In genomic region chr6:7452898-7453297, GRCh38 we compare ENCODE assay signal across 26 cellular contexts.
"Had no signal": no experiment of that assay in that cellular context is flagged by ENCODE, and none has a peak within 500 bp of the region (broad histone marks: within the 10 kb centered on the region; RNA-seq: fewer than 3 reads in every experiment).

No MANE protein-coding gene starts in this region.

- H3K79me2 ChIP-seq: parathyroid adenoma had no signal

- ATAC-seq: naive thymus-derived CD8-positive, alpha-beta T cell; psoas muscle; right cardiac atrium; stimulated activated effector memory CD8-positive, alpha-beta T cell treated with anti-CD3 and anti-CD28 coated beads, Interleukin-12 subunit alpha, Interleukin-12 subunit beta, amount 100 ng/mL, for 72 hours; stimulated activated naive B cell treated with anti-CD40 and anti-IgM and Interleukin-4, amounts not matched to agents 10 μg/mL and 1 μg/mL and 100 μg/mL, for 72 hours had no signal

- H3K9ac ChIP-seq: parathyroid adenoma had no signal

- H3K4me3 ChIP-seq: ovary, psoas muscle, sigmoid colon, spleen, stomach, thoracic aorta, thyroid gland, tibial nerve, upper lobe of left lung, vagina had no signal

- H3K36me3 ChIP-seq: ovary, sigmoid colon, spleen, stomach, thoracic aorta, thyroid gland, tibial nerve, upper lobe of left lung, vagina had no signal

- H3K4me1 ChIP-seq: parathyroid adenoma, psoas muscle, sigmoid colon, spleen, stomach, thyroid gland, tibial nerve, upper lobe of left lung, vagina had no signal

- H3K27me3 ChIP-seq: ovary, sigmoid colon, spleen, stomach, thyroid gland, tibial nerve, upper lobe of left lung, vagina had no signal

- FAIRE-seq: small intestine, urothelium cell line had no signal

- DNase-seq: naive B cell; naive thymus-derived CD8-positive, alpha-beta T cell; nephron progenitor cell; occipital lobe; ovary; psoas muscle; right cardiac atrium; sigmoid colon; small intestine; spleen; stimulated activated CD4-positive, alpha-beta T cell treated with anti-CD3 and anti-CD28 coated beads, Interleukin-12 subunit alpha, Interleukin-12 subunit beta, amount 100 ng/mL, for 4 hours; stimulated activated CD4-positive, alpha-beta T cell treated with anti-CD3 and anti-CD28 coated beads, Interleukin-2, amount 100 ng/mL, for 24 hours; stimulated activated CD4-positive, alpha-beta T cell treated with anti-CD3 and anti-CD28 coated beads, Interleukin-2, amount 100 ng/mL, for 48 hours; stimulated activated CD4-positive, alpha-beta T cell treated with anti-CD3 and anti-CD28 coated beads, Interleukin-4, amount 100 ng/mL, for 24 hours; stimulated activated naive B cell treated with anti-CD40 and anti-IgM and Interleukin-4, amounts not matched to agents 10 μg/mL and 1 μg/mL and 100 μg/mL, for 72 hours; stimulated activated naive CD4-positive, alpha-beta T cell treated with Interleukin-2 at 50 U/mL for 16 hours; stomach; thyroid gland; trophoblast cell; upper lobe of left lung had no signal

- H2AFZ ChIP-seq: parathyroid adenoma had no signal

- H3K9me3 ChIP-seq: ovary, psoas muscle, sigmoid colon, spleen, stomach, thoracic aorta, thyroid gland, tibial nerve, upper lobe of left lung, vagina had no signal

- H3K27ac ChIP-seq: ovary, parathyroid adenoma, psoas muscle, sigmoid colon, spleen, stomach, thoracic aorta, thyroid gland, tibial nerve, upper lobe of left lung, vagina had no signal
